Comparison of ENCODE assay signal across 8 cellular contexts in genomic region chr5:131394128-131394527, GRCh38.
DNase-seq lines count a peak whose midpoint lies in the region; ATAC-seq and TF ChIP-seq lines count a peak whose summit lies in the region.

No MANE protein-coding gene starts in this region.

- H3K4me3 ChIP-seq in IMR-90 (ENCODE audit: insufficient read depth, low read depth, low read length) (no peak overlapping the region), dorsolateral prefrontal cortex (peak overlapping the region in 12 of 59 donors; percentile 2 to 45 (median 20))

- peak overlapping the region; percentile 83 to 89 for H3K27ac Mint-ChIP-seq in stimulated activated naive CD8-positive, alpha-beta T cell treated with anti-CD3 and anti-CD28 coated beads, Interleukin-15, amount 100 ng/mL, for 72 hours

- H3K4ac ChIP-seq in IMR-90 (ENCODE audit: low read depth, low read length) = no peak overlapping the region

- TF ChIP-seq CTCF in IMR-90 (conservative IDR thresholded peaks at IDR 0.05; ENCODE audit: low read depth, low read length) (no peak), dorsolateral prefrontal cortex (IDR thresholded peaks at IDR 0.05 in 54 of 56, conservative IDR thresholded peaks at IDR 0.05 in 2 of 56; ENCODE audit: low read depth in 1 of 56, partially characterized antibody in 56 of 56) (no peak)

- H2BK20ac ChIP-seq in IMR-90 (ENCODE audit: low read depth, low read length) = no peak overlapping the region

- in situ Hi-C loops in Caki2 (cut with HindIII; ENCODE audit: low pct_unique_long_range_greater_than_20kb, low sequenced_read_pairs) (no loop called here), IMR-90 (cut with MboI; ENCODE audit: low sequenced_read_pairs) (no loop called here)

- H3K23ac ChIP-seq in IMR-90 (ENCODE audit: low read depth, low read length) = no peak overlapping the region

- peaks cover 7 to 8% of the 10 kb centered on the region in 2 experiments; a peak in 2 of 4 replicates for H3K79me1 ChIP-seq in IMR-90 (ENCODE audit: low read depth in 1 of 2, low read length in 2 of 2)

- BruUV-seq in IMR-90 (replicated peaks; lab: Mats Ljungman, UMichigan) = no TSS peak

- intact Hi-C loops in IMR-90 (cut with micrococcal nuclease) (no loop called here), dorsolateral prefrontal cortex (cut with DNase I) (no loop called here)

- no CpG with 5 or more reads among the region's 4 CpGs for WGBS in IMR-90 (ENCODE audit: extremely low coverage in 2 of 2, insufficient read length in 1 of 2), 2 experiments

- peak; percentile 75 for DNase-seq in Caki2 (ENCODE audit: low read depth)
- peak; percentile 69 for DNase-seq in IMR-90
- DNase-seq in dorsolateral prefrontal cortex = no peak
- peak; percentile 40 to 45 for DNase-seq in stimulated activated naive CD8-positive, alpha-beta T cell treated with anti-CD3 and anti-CD28 coated beads, Interleukin-15, amount 100 ng/mL, for 72 hours
- no peak for DNase-seq in NOMO-1 treated with DMSO at 0.1 percent for 48 hours (lab: John Stamatoyannopoulos, UW; ENCODE audit: unreplicated experiment)
- DNase-seq in NCI-H2107 (lab: John Stamatoyannopoulos, UW) = no peak
- DNase-seq in NCI-H2029 treated with DMSO at 0.1 percent for 48 hours (lab: John Stamatoyannopoulos, UW) = no peak

- no peak overlapping the region for H4K8ac ChIP-seq in IMR-90 (ENCODE audit: low read depth in 2 of 2, low read length in 2 of 2)

- no peak overlapping the region for H2AK5ac ChIP-seq in IMR-90 (ENCODE audit: low read depth, low read length)

- no peak overlapping the region for H2BK5ac ChIP-seq in IMR-90 (ENCODE audit: low read depth, low read length, poor library complexity, severe bottlenecking)

- peak overlapping the region; percentile 56 to 82 for H3K4me3 Mint-ChIP-seq in stimulated activated naive CD8-positive, alpha-beta T cell treated with anti-CD3 and anti-CD28 coated beads, Interleukin-15, amount 100 ng/mL, for 72 hours

- POLR2A ChIA-PET in IMR-90 (lab: Charles Lee; ENCODE audit: unreplicated experiment) = no interaction called here

- dilution Hi-C loops in IMR-90 (cut with HindIII; ENCODE audit: low sequenced_read_pairs, unreplicated experiment) = no loop called here

- H2BK120ac ChIP-seq in IMR-90 (ENCODE audit: low read depth, low read length) = no peak overlapping the region

- H3K4me2 ChIP-seq in IMR-90 (ENCODE audit: low read depth, low read length) = no peak overlapping the region

- H3K36me3 ChIP-seq in IMR-90 (ENCODE audit: control insufficient read depth, insufficient read depth, low read length) = peaks cover 19% of the 10 kb centered on the region

- H3K27me3 Mint-ChIP-seq in stimulated activated naive CD8-positive, alpha-beta T cell treated with anti-CD3 and anti-CD28 coated beads, Interleukin-15, amount 100 ng/mL, for 72 hours = no peaks in the 10 kb centered on the region

- ATAC-seq in GM21381 (IDR thresholded peaks at IDR 0.05; ENCODE audit: unreplicated experiment) (peak; percentile 64), IMR-90 (ENCODE audit: low read depth) (no peak)
- peak; percentile 89 for ATAC-seq in stimulated activated naive CD8-positive, alpha-beta T cell treated with anti-CD3 and anti-CD28 coated beads, Interleukin-15, amount 100 ng/mL, for 72 hours

- no peak overlapping the region for H4K5ac ChIP-seq in IMR-90 (ENCODE audit: low read depth, low read length)

- no peak overlapping the region for H3K9ac ChIP-seq in IMR-90 (ENCODE audit: low read depth, low read length)

- no peak overlapping the region for H3K18ac ChIP-seq in IMR-90 (ENCODE audit: low read depth, low read length)

- no peak overlapping the region for H2AFZ ChIP-seq in IMR-90 (replicated peaks; ENCODE audit: low read length, poor library complexity)

- H3K9me3 ChIP-seq in IMR-90 (ENCODE audit: control insufficient read depth, insufficient read depth, low read length) = no peaks in the 10 kb centered on the region

- no peak overlapping the region for H4K91ac ChIP-seq in IMR-90 (ENCODE audit: insufficient read depth, low read depth, low read length)

- CTCF ChIA-PET in IMR-90 (lab: Yijun Ruan, JAX) = no interaction called here

- TF ChIP-seq POLR2A in IMR-90 (IDR thresholded peaks at IDR 0.05; ENCODE audit: low read depth, low read length) = no peak

- peaks cover 88% of the 10 kb centered on the region for H3K4me1 Mint-ChIP-seq in stimulated activated naive CD8-positive, alpha-beta T cell treated with anti-CD3 and anti-CD28 coated beads, Interleukin-15, amount 100 ng/mL, for 72 hours

- H3K9me1 ChIP-seq in IMR-90 (ENCODE audit: insufficient read depth, low read length) = no peaks in the 10 kb centered on the region

- no peak overlapping the region for H2BK15ac ChIP-seq in IMR-90 (ENCODE audit: low read depth, low read length)

- H3K14ac ChIP-seq in IMR-90 (replicated peaks; ENCODE audit: low read depth, low read length) = no peak overlapping the region

- no peaks in the 10 kb centered on the region for H3K4me1 ChIP-seq in IMR-90 (ENCODE audit: control insufficient read depth, insufficient read depth, low read length)

- H3K27ac ChIP-seq in IMR-90 (ENCODE audit: insufficient read depth, low read length) (no peak overlapping the region), dorsolateral prefrontal cortex (peak overlapping the region; percentile 4 to 95 (median 85))

- H3K9me3 Mint-ChIP-seq in stimulated activated naive CD8-positive, alpha-beta T cell treated with anti-CD3 and anti-CD28 coated beads, Interleukin-15, amount 100 ng/mL, for 72 hours = peaks cover 3 to 8% of the 10 kb centered on the region in 2 donors

- no peaks in the 10 kb centered on the region for H4K20me1 ChIP-seq in IMR-90 (ENCODE audit: insufficient read depth, low read length)

- no peak for TF ChIP-seq RAD21 in IMR-90 (IDR thresholded peaks at IDR 0.05; ENCODE audit: low read length)

- no peaks in the 10 kb centered on the region for H3K27me3 ChIP-seq in IMR-90 (ENCODE audit: control insufficient read depth, insufficient read depth, low read length)
- no peaks in the 10 kb centered on the region for H3K27me3 ChIP-seq in dorsolateral prefrontal cortex

- H2AK9ac ChIP-seq in IMR-90 (replicated peaks; ENCODE audit: low read depth, low read length, poor library complexity) = no peak overlapping the region

- no peak overlapping the region for H3K56ac ChIP-seq in IMR-90 (ENCODE audit: extremely low read depth, insufficient read depth, low read length)

TF ChIP-seq in IMR-90, 13 proteins besides CTCF, POLR2A, EP300 and RAD21:
- TF ChIP-seq BHLHE40 (IDR thresholded peaks at IDR 0.05; ENCODE audit: low read depth, low read length) = no peak
- no peak for TF ChIP-seq RCOR1 (IDR thresholded peaks at IDR 0.05; ENCODE audit: insufficient replicate concordance, low read length)
- no peak for TF ChIP-seq SMC3 (IDR thresholded peaks at IDR 0.05; ENCODE audit: low read depth, low read length)
- no peak for TF ChIP-seq MXI1 (IDR thresholded peaks at IDR 0.05; ENCODE audit: borderline replicate concordance, low read depth, low read length)
- TF ChIP-seq FOS (IDR thresholded peaks at IDR 0.05; ENCODE audit: low read depth, low read length) = no peak
- TF ChIP-seq, protein P1, sequence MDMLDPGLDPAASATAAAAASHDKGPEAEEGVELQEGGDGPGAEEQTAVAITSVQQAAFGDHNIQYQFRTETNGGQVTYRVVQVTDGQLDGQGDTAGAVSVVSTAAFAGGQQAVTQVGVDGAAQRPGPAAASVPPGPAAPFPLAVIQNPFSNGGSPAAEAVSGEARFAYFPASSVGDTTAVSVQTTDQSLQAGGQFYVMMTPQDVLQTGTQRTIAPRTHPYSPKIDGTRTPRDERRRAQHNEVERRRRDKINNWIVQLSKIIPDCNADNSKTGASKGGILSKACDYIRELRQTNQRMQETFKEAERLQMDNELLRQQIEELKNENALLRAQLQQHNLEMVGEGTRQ (IDR thresholded peaks at IDR 0.05; ENCODE audit: low read depth, low read length) = no peak
- no peak for TF ChIP-seq ELK1 (IDR thresholded peaks at IDR 0.05; ENCODE audit: borderline replicate concordance, low read depth, low read length)
- no peak for TF ChIP-seq CHD1 (IDR thresholded peaks at IDR 0.05; ENCODE audit: low read depth, low read length)
- TF ChIP-seq RFX5 (IDR thresholded peaks at IDR 0.05; ENCODE audit: low read depth, low read length) = no peak
- no peak for TF ChIP-seq MAFK (IDR thresholded peaks at IDR 0.05; ENCODE audit: low read depth, low read length)
- TF ChIP-seq MAZ (IDR thresholded peaks at IDR 0.05; ENCODE audit: borderline replicate concordance, low read depth, low read length) = no peak
- no peak for TF ChIP-seq NFE2L2 (IDR thresholded peaks at IDR 0.05; ENCODE audit: low read depth, low read length)
- no peak for TF ChIP-seq CEBPB (IDR thresholded peaks at IDR 0.05; ENCODE audit: low read depth, low read length)

Comparison
In these comparisons a context has a peak if more than half of its experiments do, and no peak if none do; other contexts are left out.
1. DNase-seq: peak in Caki2 (single experiment), IMR-90 (single experiment) and stimulated activated naive CD8-positive, alpha-beta T cell treated with anti-CD3 and anti-CD28 coated beads, Interleukin-15, amount 100 ng/mL, for 72 hours (2 of 2); none in dorsolateral prefrontal cortex (0 of 10), NOMO-1 treated with DMSO at 0.1 percent for 48 hours (single experiment), NCI-H2107 (single experiment) and NCI-H2029 treated with DMSO at 0.1 percent for 48 hours (single experiment).